In the genomic region with DNA sequence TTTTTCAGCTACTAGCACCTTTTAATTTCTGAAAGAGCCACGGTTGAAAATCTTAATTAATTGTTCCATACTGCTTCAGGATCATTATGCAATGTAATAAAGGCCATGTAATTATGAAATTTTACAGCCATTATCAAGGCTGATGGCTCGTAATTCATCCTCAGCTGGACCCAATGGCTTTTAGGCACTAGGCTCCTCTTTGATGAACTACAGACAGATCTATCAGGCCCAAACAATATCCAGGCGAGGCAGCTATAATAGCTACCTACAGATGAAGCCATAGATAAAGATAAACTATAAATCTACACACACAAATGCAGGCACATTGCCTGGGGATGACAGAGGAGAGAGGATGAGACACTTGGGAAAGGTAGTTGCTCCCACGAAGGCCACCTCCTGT, we compare ENCODE assay signal across 17 cellular contexts.
"Had no signal": no experiment of that assay in that cellular context is flagged by ENCODE, and none has a peak within 500 bp of the region (broad histone marks: within the 10 kb centered on the region; RNA-seq: fewer than 3 reads in every experiment).

No MANE protein-coding gene starts in this region.

- ATAC-seq: esophagus mucosa; foreskin keratinocyte; gastroesophageal sphincter; heart left ventricle; left lobe of liver; mucosa of descending colon; natural killer cell treated with Interleukin-12 subunit alpha and Interleukin-12 subunit beta and Interleukin-15 and Interleukin-18, amount 100 ng/mL, for 72 hours; right lobe of liver; stimulated activated naive B cell treated with anti-CD40 and anti-IgM and Interleukin-4, amounts not matched to agents 10 μg/mL and 1 μg/mL and 100 μg/mL, for 72 hours had no signal

- DNase-seq: effector CD8-positive, alpha-beta T cell; endodermal cell; foreskin keratinocyte; heart left ventricle; kidney; mucosa of descending colon; naive B cell; right lobe of liver; small intestine; stimulated activated CD4-positive, alpha-beta T cell treated with anti-CD3 and anti-CD28 coated beads, Interleukin-15, amount 100 ng/mL, for 24 hours; stimulated activated CD4-positive, alpha-beta T cell treated with anti-CD3 and anti-CD28 coated beads, Interleukin-2, amount 100 ng/mL, for 48 hours; stimulated activated naive B cell treated with anti-CD40 and anti-IgM and Interleukin-4, amounts not matched to agents 10 μg/mL and 1 μg/mL and 100 μg/mL, for 72 hours; upper lobe of left lung had no signal
